34 cellular contexts compared by ENCODE assay signal in the genomic region with DNA sequence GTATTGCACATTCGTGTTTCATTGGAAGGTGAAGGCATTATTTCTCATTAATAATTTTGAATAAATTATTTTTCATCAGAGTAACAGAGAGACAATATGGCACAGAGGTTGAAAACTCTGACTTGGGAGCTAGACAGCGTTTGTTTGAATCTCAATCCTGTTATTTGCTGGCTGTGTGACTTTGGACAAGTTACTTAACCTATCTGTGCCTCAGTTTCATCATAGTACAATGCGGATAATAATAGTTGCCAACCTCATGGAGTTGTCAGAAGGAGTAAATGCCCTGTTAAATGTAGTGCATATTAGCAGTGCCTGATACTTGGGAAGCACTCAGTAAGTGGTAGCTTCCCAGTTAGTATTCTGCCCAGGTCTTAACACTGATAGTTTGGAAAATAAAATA.
"Had no signal": no experiment of that assay in that cellular context is flagged by ENCODE, and none has a peak within 500 bp of the region (broad histone marks: within the 10 kb centered on the region; RNA-seq: fewer than 3 reads in every experiment).

No MANE protein-coding gene starts in this region.

- H3K36me3 ChIP-seq: MG63 had no signal

- H3K4me3 ChIP-seq: MG63 had no signal

- H3K9me3 ChIP-seq: MG63 had no signal

- DNase-seq: Karpas-422, Kasumi-1, MG63, MM.1S, MV-4-11, NCI-H1048, NCI-H1092, NCI-H1092 treated with DMSO at 0.1 percent for 48 hours, NCI-H1105, NCI-H1105 treated with DMSO at 0.1 percent for 48 hours, NCI-H1417, NCI-H1417 treated with DMSO at 0.1 percent for 48 hours, NCI-H1436, NCI-H1436 treated with DMSO at 0.1 percent for 48 hours, NCI-H146, NCI-H1694, NCI-H1694 treated with DMSO at 0.1 percent for 48 hours, NCI-H187, NCI-H187 treated with DMSO at 0.1 percent for 48 hours, NCI-H1930, NCI-H2029, NCI-H2029 treated with DMSO at 0.1 percent for 48 hours, NCI-H2081, NCI-H2081 treated with DMSO at 0.1 percent for 48 hours, NCI-H2107, NCI-H2171, NCI-H2171 treated with DMSO at 0.1 percent for 48 hours, NCI-H2227 treated with DMSO at 0.1 percent for 48 hours, NCI-H226, NCI-H345, NCI-H446, NCI-H446 treated with DMSO at 0.1 percent for 48 hours, NCI-H510A, NCI-H510A treated with DMSO at 0.1 percent for 48 hours had no signal
